In the genomic region with DNA sequence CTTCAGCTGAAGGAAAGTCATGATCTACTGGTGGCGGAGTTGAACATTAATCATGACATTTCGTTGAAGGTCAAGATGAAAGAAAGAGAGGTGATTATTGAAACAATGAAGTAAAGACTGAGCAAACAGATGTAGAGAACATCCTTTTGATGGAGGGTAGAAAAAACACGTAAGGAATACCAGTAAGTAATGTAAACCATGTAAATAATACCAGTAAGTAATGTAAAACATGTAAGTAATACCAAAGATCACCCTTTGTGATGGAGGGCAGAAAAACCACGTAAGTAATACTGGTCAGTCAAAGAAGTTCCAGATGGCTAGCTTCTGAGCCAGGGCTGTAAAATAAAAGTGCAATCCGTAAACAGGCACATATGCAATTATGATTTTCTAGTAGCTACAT, we compare ENCODE assay signal across 1 cellular context.
TF ChIP-seq lines count a peak whose summit lies in the region.

No MANE protein-coding gene starts in this region.

TF ChIP-seq in HepG2, 621 proteins besides CTCF, POLR2A, EP300 and RAD21 (continued from another document and continues in another):
- TF ChIP-seq, protein P1, sequence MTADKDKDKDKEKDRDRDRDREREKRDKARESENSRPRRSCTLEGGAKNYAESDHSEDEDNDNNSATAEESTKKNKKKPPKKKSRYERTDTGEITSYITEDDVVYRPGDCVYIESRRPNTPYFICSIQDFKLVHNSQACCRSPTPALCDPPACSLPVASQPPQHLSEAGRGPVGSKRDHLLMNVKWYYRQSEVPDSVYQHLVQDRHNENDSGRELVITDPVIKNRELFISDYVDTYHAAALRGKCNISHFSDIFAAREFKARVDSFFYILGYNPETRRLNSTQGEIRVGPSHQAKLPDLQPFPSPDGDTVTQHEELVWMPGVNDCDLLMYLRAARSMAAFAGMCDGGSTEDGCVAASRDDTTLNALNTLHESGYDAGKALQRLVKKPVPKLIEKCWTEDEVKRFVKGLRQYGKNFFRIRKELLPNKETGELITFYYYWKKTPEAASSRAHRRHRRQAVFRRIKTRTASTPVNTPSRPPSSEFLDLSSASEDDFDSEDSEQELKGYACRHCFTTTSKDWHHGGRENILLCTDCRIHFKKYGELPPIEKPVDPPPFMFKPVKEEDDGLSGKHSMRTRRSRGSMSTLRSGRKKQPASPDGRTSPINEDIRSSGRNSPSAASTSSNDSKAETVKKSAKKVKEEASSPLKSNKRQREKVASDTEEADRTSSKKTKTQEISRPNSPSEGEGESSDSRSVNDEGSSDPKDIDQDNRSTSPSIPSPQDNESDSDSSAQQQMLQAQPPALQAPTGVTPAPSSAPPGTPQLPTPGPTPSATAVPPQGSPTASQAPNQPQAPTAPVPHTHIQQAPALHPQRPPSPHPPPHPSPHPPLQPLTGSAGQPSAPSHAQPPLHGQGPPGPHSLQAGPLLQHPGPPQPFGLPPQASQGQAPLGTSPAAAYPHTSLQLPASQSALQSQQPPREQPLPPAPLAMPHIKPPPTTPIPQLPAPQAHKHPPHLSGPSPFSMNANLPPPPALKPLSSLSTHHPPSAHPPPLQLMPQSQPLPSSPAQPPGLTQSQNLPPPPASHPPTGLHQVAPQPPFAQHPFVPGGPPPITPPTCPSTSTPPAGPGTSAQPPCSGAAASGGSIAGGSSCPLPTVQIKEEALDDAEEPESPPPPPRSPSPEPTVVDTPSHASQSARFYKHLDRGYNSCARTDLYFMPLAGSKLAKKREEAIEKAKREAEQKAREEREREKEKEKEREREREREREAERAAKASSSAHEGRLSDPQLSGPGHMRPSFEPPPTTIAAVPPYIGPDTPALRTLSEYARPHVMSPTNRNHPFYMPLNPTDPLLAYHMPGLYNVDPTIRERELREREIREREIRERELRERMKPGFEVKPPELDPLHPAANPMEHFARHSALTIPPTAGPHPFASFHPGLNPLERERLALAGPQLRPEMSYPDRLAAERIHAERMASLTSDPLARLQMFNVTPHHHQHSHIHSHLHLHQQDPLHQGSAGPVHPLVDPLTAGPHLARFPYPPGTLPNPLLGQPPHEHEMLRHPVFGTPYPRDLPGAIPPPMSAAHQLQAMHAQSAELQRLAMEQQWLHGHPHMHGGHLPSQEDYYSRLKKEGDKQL (CRISPR knock-in tag; IDR thresholded peaks at IDR 0.05; ENCODE audit: low read depth) = peak; percentile 92
- TF ChIP-seq PAF1 (CRISPR knock-in tag; IDR thresholded peaks at IDR 0.05) (no peak), POLR2AphosphoS5 (IDR thresholded peaks at IDR 0.05; ENCODE audit: low read depth, low read length) (no peak), NONO (IDR thresholded peaks at IDR 0.05) (no peak), NONO (CRISPR knock-in tag; conservative IDR thresholded peaks at IDR 0.05) (no peak), TCF12 (IDR thresholded peaks at IDR 0.05) (no peak), TCF12 (CRISPR knock-in tag; IDR thresholded peaks at IDR 0.05) (no peak), ZNF570 (CRISPR knock-in tag; IDR thresholded peaks at IDR 0.05; ENCODE audit: borderline replicate concordance) (no peak), CBX2 (IDR thresholded peaks at IDR 0.05; ENCODE audit: low read depth, low read length) (no peak), CBX2 (CRISPR knock-in tag; IDR thresholded peaks at IDR 0.05; ENCODE audit: low read depth) (no peak), SMAD3 (CRISPR knock-in tag; IDR thresholded peaks at IDR 0.05) (0 out of 2 replicates have a peak, but pooled peaks have one; percentile 46), AKAP8 (CRISPR knock-in tag; IDR thresholded peaks at IDR 0.05) (no peak), ZNF775 (CRISPR knock-in tag; IDR thresholded peaks at IDR 0.05; ENCODE audit: borderline replicate concordance) (no peak), HOXA3 (CRISPR knock-in tag; IDR thresholded peaks at IDR 0.05) (no peak), YEATS4 (CRISPR knock-in tag; IDR thresholded peaks at IDR 0.05; ENCODE audit: borderline replicate concordance) (no peak), RBAK (CRISPR knock-in tag; IDR thresholded peaks at IDR 0.05) (no peak), ZSCAN9 (CRISPR knock-in tag; IDR thresholded peaks at IDR 0.05; ENCODE audit: borderline replicate concordance) (peak; percentile 82), TOE1 (CRISPR knock-in tag; IDR thresholded peaks at IDR 0.05) (no peak), RBM39 (IDR thresholded peaks at IDR 0.05; ENCODE audit: low read depth, low read length, poor library complexity, severe bottlenecking) (no peak), NFE2 (CRISPR knock-in tag; IDR thresholded peaks at IDR 0.05) (no peak), SIX1 (CRISPR knock-in tag; IDR thresholded peaks at IDR 0.05; ENCODE audit: borderline replicate concordance) (peak; percentile 94; the same call in 1 of the 2 replicates), MBD4 (IDR thresholded peaks at IDR 0.05; ENCODE audit: borderline replicate concordance, low read length) (no peak), SMAD9 (CRISPR knock-in tag; IDR thresholded peaks at IDR 0.05) (no peak)
- TF ChIP-seq, protein P2, sequence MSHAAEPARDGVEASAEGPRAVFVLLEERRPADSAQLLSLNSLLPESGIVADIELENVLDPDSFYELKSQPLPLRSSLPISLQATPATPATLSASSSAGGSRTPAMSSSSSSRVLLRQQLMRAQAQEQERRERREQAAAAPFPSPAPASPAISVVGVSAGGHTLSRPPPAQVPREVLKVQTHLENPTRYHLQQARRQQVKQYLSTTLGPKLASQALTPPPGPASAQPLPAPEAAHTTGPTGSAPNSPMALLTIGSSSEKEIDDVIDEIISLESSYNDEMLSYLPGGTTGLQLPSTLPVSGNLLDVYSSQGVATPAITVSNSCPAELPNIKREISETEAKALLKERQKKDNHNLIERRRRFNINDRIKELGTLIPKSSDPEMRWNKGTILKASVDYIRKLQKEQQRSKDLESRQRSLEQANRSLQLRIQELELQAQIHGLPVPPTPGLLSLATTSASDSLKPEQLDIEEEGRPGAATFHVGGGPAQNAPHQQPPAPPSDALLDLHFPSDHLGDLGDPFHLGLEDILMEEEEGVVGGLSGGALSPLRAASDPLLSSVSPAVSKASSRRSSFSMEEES (CRISPR knock-in tag; IDR thresholded peaks at IDR 0.05) = peak; percentile 77
- TF ChIP-seq, protein P3, sequence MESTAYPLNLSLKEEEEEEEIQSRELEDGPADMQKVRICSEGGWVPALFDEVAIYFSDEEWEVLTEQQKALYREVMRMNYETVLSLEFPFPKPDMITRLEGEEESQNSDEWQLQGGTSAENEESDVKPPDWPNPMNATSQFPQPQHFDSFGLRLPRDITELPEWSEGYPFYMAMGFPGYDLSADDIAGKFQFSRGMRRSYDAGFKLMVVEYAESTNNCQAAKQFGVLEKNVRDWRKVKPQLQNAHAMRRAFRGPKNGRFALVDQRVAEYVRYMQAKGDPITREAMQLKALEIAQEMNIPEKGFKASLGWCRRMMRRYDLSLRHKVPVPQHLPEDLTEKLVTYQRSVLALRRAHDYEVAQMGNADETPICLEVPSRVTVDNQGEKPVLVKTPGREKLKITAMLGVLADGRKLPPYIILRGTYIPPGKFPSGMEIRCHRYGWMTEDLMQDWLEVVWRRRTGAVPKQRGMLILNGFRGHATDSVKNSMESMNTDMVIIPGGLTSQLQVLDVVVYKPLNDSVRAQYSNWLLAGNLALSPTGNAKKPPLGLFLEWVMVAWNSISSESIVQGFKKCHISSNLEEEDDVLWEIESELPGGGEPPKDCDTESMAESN (CRISPR knock-in tag; conservative IDR thresholded peaks at IDR 0.05) = no peak
- TF ChIP-seq, protein P4, sequence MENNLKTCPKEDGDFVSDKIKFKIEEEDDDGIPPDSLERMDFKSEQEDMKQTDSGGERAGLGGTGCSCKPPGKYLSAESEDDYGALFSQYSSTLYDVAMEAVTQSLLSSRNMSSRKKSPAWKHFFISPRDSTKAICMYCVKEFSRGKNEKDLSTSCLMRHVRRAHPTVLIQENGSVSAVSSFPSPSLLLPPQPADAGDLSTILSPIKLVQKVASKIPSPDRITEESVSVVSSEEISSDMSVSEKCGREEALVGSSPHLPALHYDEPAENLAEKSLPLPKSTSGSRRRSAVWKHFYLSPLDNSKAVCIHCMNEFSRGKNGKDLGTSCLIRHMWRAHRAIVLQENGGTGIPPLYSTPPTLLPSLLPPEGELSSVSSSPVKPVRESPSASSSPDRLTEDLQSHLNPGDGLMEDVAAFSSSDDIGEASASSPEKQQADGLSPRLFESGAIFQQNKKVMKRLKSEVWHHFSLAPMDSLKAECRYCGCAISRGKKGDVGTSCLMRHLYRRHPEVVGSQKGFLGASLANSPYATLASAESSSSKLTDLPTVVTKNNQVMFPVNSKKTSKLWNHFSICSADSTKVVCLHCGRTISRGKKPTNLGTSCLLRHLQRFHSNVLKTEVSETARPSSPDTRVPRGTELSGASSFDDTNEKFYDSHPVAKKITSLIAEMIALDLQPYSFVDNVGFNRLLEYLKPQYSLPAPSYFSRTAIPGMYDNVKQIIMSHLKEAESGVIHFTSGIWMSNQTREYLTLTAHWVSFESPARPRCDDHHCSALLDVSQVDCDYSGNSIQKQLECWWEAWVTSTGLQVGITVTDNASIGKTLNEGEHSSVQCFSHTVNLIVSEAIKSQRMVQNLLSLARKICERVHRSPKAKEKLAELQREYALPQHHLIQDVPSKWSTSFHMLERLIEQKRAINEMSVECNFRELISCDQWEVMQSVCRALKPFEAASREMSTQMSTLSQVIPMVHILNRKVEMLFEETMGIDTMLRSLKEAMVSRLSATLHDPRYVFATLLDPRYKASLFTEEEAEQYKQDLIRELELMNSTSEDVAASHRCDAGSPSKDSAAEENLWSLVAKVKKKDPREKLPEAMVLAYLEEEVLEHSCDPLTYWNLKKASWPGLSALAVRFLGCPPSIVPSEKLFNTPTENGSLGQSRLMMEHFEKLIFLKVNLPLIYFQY (CRISPR knock-in tag; IDR thresholded peaks at IDR 0.05; ENCODE audit: borderline replicate concordance) = no peak
- TF ChIP-seq, protein P5, sequence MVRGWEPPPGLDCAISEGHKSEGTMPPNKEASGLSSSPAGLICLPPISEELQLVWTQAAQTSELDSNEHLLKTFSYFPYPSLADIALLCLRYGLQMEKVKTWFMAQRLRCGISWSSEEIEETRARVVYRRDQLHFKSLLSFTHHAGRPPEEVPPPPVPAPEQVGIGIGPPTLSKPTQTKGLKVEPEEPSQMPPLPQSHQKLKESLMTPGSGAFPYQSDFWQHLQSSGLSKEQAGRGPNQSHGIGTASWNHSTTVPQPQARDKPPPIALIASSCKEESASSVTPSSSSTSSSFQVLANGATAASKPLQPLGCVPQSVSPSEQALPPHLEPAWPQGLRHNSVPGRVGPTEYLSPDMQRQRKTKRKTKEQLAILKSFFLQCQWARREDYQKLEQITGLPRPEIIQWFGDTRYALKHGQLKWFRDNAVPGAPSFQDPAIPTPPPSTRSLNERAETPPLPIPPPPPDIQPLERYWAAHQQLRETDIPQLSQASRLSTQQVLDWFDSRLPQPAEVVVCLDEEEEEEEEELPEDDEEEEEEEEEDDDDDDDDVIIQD (CRISPR knock-in tag; IDR thresholded peaks at IDR 0.05; ENCODE audit: low read depth) = peak; percentile 51; the same call in 1 of the 2 replicates
- TF ChIP-seq, protein P6, sequence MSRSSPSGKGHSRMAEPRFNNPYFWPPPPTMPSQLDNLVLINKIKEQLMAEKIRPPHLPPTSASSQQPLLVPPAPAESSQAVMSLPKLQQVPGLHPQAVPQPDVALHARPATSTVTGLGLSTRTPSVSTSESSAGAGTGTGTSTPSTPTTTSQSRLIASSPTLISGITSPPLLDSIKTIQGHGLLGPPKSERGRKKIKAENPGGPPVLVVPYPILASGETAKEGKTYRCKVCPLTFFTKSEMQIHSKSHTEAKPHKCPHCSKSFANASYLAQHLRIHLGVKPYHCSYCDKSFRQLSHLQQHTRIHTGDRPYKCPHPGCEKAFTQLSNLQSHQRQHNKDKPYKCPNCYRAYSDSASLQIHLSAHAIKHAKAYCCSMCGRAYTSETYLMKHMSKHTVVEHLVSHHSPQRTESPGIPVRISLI (CRISPR knock-in tag; IDR thresholded peaks at IDR 0.05; ENCODE audit: borderline replicate concordance) = peak; percentile 93
- TF ChIP-seq, protein P7, sequence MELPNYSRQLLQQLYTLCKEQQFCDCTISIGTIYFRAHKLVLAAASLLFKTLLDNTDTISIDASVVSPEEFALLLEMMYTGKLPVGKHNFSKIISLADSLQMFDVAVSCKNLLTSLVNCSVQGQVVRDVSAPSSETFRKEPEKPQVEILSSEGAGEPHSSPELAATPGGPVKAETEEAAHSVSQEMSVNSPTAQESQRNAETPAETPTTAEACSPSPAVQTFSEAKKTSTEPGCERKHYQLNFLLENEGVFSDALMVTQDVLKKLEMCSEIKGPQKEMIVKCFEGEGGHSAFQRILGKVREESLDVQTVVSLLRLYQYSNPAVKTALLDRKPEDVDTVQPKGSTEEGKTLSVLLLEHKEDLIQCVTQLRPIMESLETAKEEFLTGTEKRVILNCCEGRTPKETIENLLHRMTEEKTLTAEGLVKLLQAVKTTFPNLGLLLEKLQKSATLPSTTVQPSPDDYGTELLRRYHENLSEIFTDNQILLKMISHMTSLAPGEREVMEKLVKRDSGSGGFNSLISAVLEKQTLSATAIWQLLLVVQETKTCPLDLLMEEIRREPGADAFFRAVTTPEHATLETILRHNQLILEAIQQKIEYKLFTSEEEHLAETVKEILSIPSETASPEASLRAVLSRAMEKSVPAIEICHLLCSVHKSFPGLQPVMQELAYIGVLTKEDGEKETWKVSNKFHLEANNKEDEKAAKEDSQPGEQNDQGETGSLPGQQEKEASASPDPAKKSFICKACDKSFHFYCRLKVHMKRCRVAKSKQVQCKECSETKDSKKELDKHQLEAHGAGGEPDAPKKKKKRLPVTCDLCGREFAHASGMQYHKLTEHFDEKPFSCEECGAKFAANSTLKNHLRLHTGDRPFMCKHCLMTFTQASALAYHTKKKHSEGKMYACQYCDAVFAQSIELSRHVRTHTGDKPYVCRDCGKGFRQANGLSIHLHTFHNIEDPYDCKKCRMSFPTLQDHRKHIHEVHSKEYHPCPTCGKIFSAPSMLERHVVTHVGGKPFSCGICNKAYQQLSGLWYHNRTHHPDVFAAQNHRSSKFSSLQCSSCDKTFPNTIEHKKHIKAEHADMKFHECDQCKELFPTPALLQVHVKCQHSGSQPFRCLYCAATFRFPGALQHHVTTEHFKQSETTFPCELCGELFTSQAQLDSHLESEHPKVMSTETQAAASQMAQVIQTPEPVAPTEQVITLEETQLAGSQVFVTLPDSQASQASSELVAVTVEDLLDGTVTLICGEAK (IDR thresholded peaks at IDR 0.05) = no peak
- TF ChIP-seq, protein P7 (CRISPR knock-in tag; IDR thresholded peaks at IDR 0.05) = no peak
